11 cellular contexts compared by ENCODE assay signal in the genomic region with DNA sequence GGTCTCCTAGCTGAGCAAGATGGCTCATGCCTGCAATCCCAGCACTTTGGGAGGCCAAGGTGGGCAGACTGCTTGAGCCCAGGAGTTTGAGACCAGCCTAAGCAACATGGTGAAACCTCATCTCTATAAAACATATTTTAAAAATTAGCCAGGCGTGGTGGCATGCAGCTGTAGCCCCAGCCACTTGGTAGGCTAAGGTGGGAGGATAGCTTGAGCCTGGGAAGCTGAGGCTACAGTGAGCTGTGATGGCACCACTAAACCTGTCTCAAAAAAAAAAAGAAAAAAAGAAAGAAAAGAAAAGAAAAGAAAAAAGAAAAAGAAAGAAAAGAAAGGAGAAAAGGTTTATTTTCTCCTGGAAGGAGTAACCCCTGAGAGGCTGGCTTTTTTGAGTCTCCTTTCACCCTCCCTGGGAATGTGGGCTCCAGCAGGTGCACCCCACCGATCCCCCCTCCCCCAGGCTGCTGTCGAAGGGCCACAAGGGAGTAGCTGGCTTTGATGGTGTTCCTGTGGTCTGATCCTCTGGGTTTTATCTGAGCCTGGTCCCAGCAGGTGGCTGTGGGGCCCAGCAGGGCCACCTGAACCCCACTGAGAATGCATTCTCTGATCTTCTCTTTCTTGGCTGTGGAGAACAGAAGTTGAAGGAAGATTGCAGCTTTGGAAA.
"Had no signal": no experiment of that assay in that cellular context is flagged by ENCODE, and none has a peak within 500 bp of the region (broad histone marks: within the 10 kb centered on the region; RNA-seq: fewer than 3 reads in every experiment).

No MANE protein-coding gene starts in this region.

- H2AFZ ChIP-seq: parathyroid adenoma had no signal

- H3K9ac ChIP-seq: parathyroid adenoma had no signal

- H3K79me2 ChIP-seq: parathyroid adenoma had no signal

- H3K4me3 Mint-ChIP-seq: activated CD4-positive, alpha-beta memory T cell treated with anti-CD3 and anti-CD28 coated beads for 36 hours; activated naive CD8-positive, alpha-beta T cell treated with anti-CD3 and anti-CD28 coated beads for 36 hours; T-helper 2 cell treated with Interferon-gamma antibody and Interleukin-4, amounts not matched to agents 5 μg/mL and 100 μg/mL, for 36 hours had no signal

- H3K36me3 Mint-ChIP-seq: activated CD4-positive, alpha-beta memory T cell treated with anti-CD3 and anti-CD28 coated beads for 36 hours; activated naive CD8-positive, alpha-beta T cell treated with anti-CD3 and anti-CD28 coated beads for 36 hours had no signal

- H3K4me1 ChIP-seq: ascending aorta, colonic mucosa, parathyroid adenoma had no signal

- H3K36me3 ChIP-seq: ascending aorta, colonic mucosa, thyroid gland had no signal

- H3K9me3 ChIP-seq: ascending aorta, colonic mucosa, thyroid gland had no signal

- H3K27ac ChIP-seq: ascending aorta, colonic mucosa, parathyroid adenoma, thyroid gland had no signal

- H3K9me3 Mint-ChIP-seq: activated CD4-positive, alpha-beta memory T cell treated with anti-CD3 and anti-CD28 coated beads for 36 hours; activated naive CD8-positive, alpha-beta T cell treated with anti-CD3 and anti-CD28 coated beads for 36 hours; T-helper 2 cell treated with Interferon-gamma antibody and Interleukin-4, amounts not matched to agents 5 μg/mL and 100 μg/mL, for 36 hours had no signal

- H3K27ac Mint-ChIP-seq: activated CD4-positive, alpha-beta memory T cell treated with anti-CD3 and anti-CD28 coated beads for 36 hours; T-helper 2 cell treated with Interferon-gamma antibody and Interleukin-4, amounts not matched to agents 5 μg/mL and 100 μg/mL, for 36 hours had no signal

- H3K4me3 ChIP-seq: ascending aorta, colonic mucosa, thyroid gland had no signal

- DNase-seq: activated CD4-positive, alpha-beta memory T cell treated with anti-CD3 and anti-CD28 coated beads for 36 hours; activated CD4-positive, CD25-positive, alpha-beta regulatory T cell treated with anti-CD3 and anti-CD28 coated beads, Interleukin-2, amount 50 U/mL, for 72 hours; activated gamma-delta T cell treated with Interleukin-2 at 50 U/mL for 16 hours; activated naive CD8-positive, alpha-beta T cell treated with anti-CD3 and anti-CD28 coated beads for 36 hours; activated T-cell treated with anti-CD3 and anti-CD28 coated beads, Interleukin-2, amount 50 U/mL, for 48 hours; colonic mucosa; foreskin melanocyte had no signal

- H3K27me3 Mint-ChIP-seq: activated naive CD8-positive, alpha-beta T cell treated with anti-CD3 and anti-CD28 coated beads for 36 hours had no signal

- H3K27me3 ChIP-seq: ascending aorta, colonic mucosa, thyroid gland had no signal
